Comparison of ENCODE assay signal across 12 cellular contexts in genomic region chr18:58287626-58288289, GRCh38.
DNase-seq lines count a peak whose midpoint lies in the region; ATAC-seq and TF ChIP-seq lines count a peak whose summit lies in the region.
"Had no signal": no experiment of that assay in that cellular context is flagged by ENCODE, and none has a peak within 500 bp of the region (broad histone marks: within the 10 kb centered on the region; RNA-seq: fewer than 3 reads in every experiment).

No MANE protein-coding gene starts in this region.

- H3K27ac ChIP-seq in Peyer's patch = peak overlapping the region in 3 of 4 donors; percentile 59 to 92 (median 83)
- H3K27ac ChIP-seq in gastrocnemius medialis = peak overlapping the region; percentile 58 to 80 (median 73)
- H3K27ac ChIP-seq in effector memory CD4-positive, alpha-beta T cell (ENCODE audit: insufficient read depth, low read length, poor library complexity, severe bottlenecking) = no peak overlapping the region

- in situ Hi-C loops in gastrocnemius medialis (cut with MboI; ENCODE audit: low sequenced_read_pairs in 4 of 4) = no loop called here

- H3K36me3 ChIP-seq in Peyer's patch (no peaks in the 10 kb centered on the region), gastrocnemius medialis (no peaks in the 10 kb centered on the region)
- no peaks in the 10 kb centered on the region for H3K36me3 ChIP-seq in effector memory CD4-positive, alpha-beta T cell (ENCODE audit: control insufficient read depth, insufficient read depth, low read length)

- H3K9me3 ChIP-seq in Peyer's patch (no peaks in the 10 kb centered on the region), gastrocnemius medialis (no peaks in the 10 kb centered on the region)
- no peaks in the 10 kb centered on the region for H3K9me3 ChIP-seq in effector memory CD4-positive, alpha-beta T cell (ENCODE audit: control insufficient read depth, low read length)

- intact Hi-C loops in gastrocnemius medialis (cut with DNase I; ENCODE audit: low total_unique reads) = no loop called here

- TF ChIP-seq POLR2A in Peyer's patch (IDR thresholded peaks at IDR 0.05) (no peak), gastrocnemius medialis (IDR thresholded peaks at IDR 0.05) (no peak)

- TF ChIP-seq CTCF in Peyer's patch (IDR thresholded peaks at IDR 0.05) (no peak), gastrocnemius medialis (IDR thresholded peaks at IDR 0.05 in 4 of 5, conservative IDR thresholded peaks at IDR 0.05 in 1 of 5) (no peak)

- H3K4me3 ChIP-seq in Peyer's patch = no peak overlapping the region
- no peak overlapping the region for H3K4me3 ChIP-seq in gastrocnemius medialis
- H3K4me3 ChIP-seq in effector memory CD4-positive, alpha-beta T cell (ENCODE audit: insufficient read depth, low read depth, low read length, poor library complexity, severe bottlenecking) = no peak overlapping the region

- H3K27me3 ChIP-seq in Peyer's patch (no peaks in the 10 kb centered on the region), gastrocnemius medialis (no peaks in the 10 kb centered on the region)
- H3K27me3 ChIP-seq in effector memory CD4-positive, alpha-beta T cell (replicated peaks; ENCODE audit: control insufficient read depth, insufficient read depth, low read length, poor library complexity, severe bottlenecking) = no peaks in the 10 kb centered on the region

- peaks cover 0 to 14% (median 3%) of the 10 kb centered on the region in 4 donors for H3K4me1 ChIP-seq in Peyer's patch
- H3K4me1 ChIP-seq in gastrocnemius medialis = peaks cover 77 to 87% of the 10 kb centered on the region in 2 donors
- no peaks in the 10 kb centered on the region for H3K4me1 ChIP-seq in effector memory CD4-positive, alpha-beta T cell (ENCODE audit: control insufficient read depth, insufficient read depth, low read length, poor library complexity, severe bottlenecking)

- DNase-seq in H4 (ENCODE audit: low spot score) (peak; percentile 24), Peyer's patch (peak in 2 of 3 donors; percentile 67 to 75), kidney tubule cell (ENCODE audit: low spot score) (peak; percentile 39), gastrocnemius medialis (no peak), GM19240 (ENCODE audit: insufficient read length, low spot score) (no peak), DMS114 treated with DMSO at 0.1 percent for 48 hours (lab: John Stamatoyannopoulos, UW; ENCODE audit: unreplicated experiment) (no peak), OCI-M2 (lab: John Stamatoyannopoulos, UW; ENCODE audit: unreplicated experiment) (no peak)
- no peak for DNase-seq in effector memory CD4-positive, alpha-beta T cell
- DNase-seq: activated CD4-positive, CD25-positive, alpha-beta regulatory T cell; activated T-cell treated with anti-CD3 and anti-CD28 coated beads, Interleukin-2, amount 50 U/mL, for 72 hours; NCI-H1436 treated with DMSO at 0.1 percent for 48 hours; stimulated activated naive CD8-positive, alpha-beta T cell treated with anti-CD3 and anti-CD28 coated beads, Interleukin-15, amount 100 ng/mL, for 72 hours had no signal

- no peak for ATAC-seq in gastrocnemius medialis
- ATAC-seq: activated T-cell treated with anti-CD3 and anti-CD28 coated beads, Interleukin-2, amount 50 U/mL, for 72 hours; stimulated activated naive CD8-positive, alpha-beta T cell treated with anti-CD3 and anti-CD28 coated beads, Interleukin-15, amount 100 ng/mL, for 72 hours had no signal

Comparison
In these comparisons a context has a peak if more than half of its experiments do, and no peak if none do; other contexts are left out.
1. DNase-seq: peak in H4 (single experiment), Peyer's patch (2 of 3) and kidney tubule cell (single experiment); none in gastrocnemius medialis (0 of 2), effector memory CD4-positive, alpha-beta T cell (0 of 3), GM19240 (single experiment), DMS114 treated with DMSO at 0.1 percent for 48 hours (single experiment) and OCI-M2 (single experiment).